Comparison of ENCODE assay signal across 28 cellular contexts in the genomic region with DNA sequence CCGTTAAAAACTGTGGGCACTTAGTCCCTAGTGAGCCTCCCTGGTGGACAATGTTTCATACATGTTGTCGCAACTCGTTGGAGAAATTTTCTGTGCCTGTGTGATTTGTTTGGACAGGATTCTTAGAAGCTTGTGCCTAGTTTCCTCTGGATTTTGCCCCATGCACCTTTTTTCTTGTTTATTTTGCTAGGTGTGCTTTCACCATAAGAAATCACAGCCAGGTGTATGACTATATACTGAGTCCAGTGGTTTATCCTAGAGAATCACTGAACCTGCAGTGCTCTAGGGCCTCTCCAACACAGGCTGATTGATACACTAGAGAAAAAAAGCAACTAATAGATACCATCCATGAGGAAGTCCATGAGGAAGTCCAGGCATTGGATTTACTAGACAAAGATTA. TPM values are rescaled to one million over a fixed set of nuclear protein-coding genes. Genes with fewer than 3 reads are reported as not detected.
"Had no signal": no experiment of that assay in that cellular context is flagged by ENCODE, and none has a peak within 500 bp of the region (broad histone marks: within the 10 kb centered on the region; RNA-seq: fewer than 3 reads in every experiment).

No MANE protein-coding gene starts in this region.

- H3K4me3 ChIP-seq: left lung, lower lobe of right lung, neural progenitor cell, ovary, sigmoid colon, spleen, suprapubic skin, thoracic aorta, tibial artery, upper lobe of right lung had no signal

- H3K36me3 Mint-ChIP-seq: neural progenitor cell; stimulated activated effector memory CD8-positive, alpha-beta T cell treated with anti-CD3 and anti-CD28 coated beads, Interleukin-12 subunit alpha, Interleukin-12 subunit beta, amount 100 ng/mL, for 72 hours had no signal

- H3K4me3 Mint-ChIP-seq: immature natural killer cell; naive B cell; natural killer cell; nephron progenitor cell; neural progenitor cell; stimulated activated effector memory CD8-positive, alpha-beta T cell treated with anti-CD3 and anti-CD28 coated beads, Interleukin-12 subunit alpha, Interleukin-12 subunit beta, amount 100 ng/mL, for 72 hours; stimulated activated naive CD8-positive, alpha-beta T cell treated with anti-CD3 and anti-CD28 coated beads, Interleukin-15, Interleukin-2, amounts not matched to agents 100 ng/mL and 50 ng/mL, for 24 hours had no signal

- H3K4me1 Mint-ChIP-seq: immature natural killer cell; naive B cell; natural killer cell; nephron progenitor cell; neural progenitor cell; stimulated activated effector memory CD8-positive, alpha-beta T cell treated with anti-CD3 and anti-CD28 coated beads, Interleukin-12 subunit alpha, Interleukin-12 subunit beta, amount 100 ng/mL, for 72 hours had no signal

- DNase-seq: hypothalamus; immature natural killer cell; left cardiac atrium; left lung; lower lobe of right lung; mammary epithelial cell; mesenchymal stem cell; naive B cell; natural killer cell; nephron progenitor cell; occipital lobe; ovary; right cardiac atrium; sigmoid colon; small intestine; spleen; stimulated activated CD4-positive, alpha-beta T cell treated with anti-CD3 and anti-CD28 coated beads, Interleukin-4, amount 100 ng/mL, for 24 hours; stimulated activated naive CD4-positive, alpha-beta T cell; tibial artery; trophoblast cell; upper lobe of right lung had no signal

- H3K9ac ChIP-seq: neural progenitor cell had no signal

- H3K27ac Mint-ChIP-seq: immature natural killer cell; naive B cell; natural killer cell; nephron progenitor cell; neural progenitor cell; progenitor cell of endocrine pancreas; stimulated activated effector memory CD8-positive, alpha-beta T cell treated with anti-CD3 and anti-CD28 coated beads, Interleukin-12 subunit alpha, Interleukin-12 subunit beta, amount 100 ng/mL, for 72 hours; stimulated activated naive CD8-positive, alpha-beta T cell treated with anti-CD3 and anti-CD28 coated beads, Interleukin-15, Interleukin-2, amounts not matched to agents 100 ng/mL and 50 ng/mL, for 24 hours had no signal

- ATAC-seq: left cardiac atrium; left lung; lower lobe of right lung; natural killer cell; right cardiac atrium; stimulated activated effector memory CD8-positive, alpha-beta T cell treated with anti-CD3 and anti-CD28 coated beads, Interleukin-12 subunit alpha, Interleukin-12 subunit beta, amount 100 ng/mL, for 72 hours; upper lobe of right lung had no signal

- H3K27me3 Mint-ChIP-seq: stimulated activated naive CD8-positive, alpha-beta T cell treated with anti-CD3 and anti-CD28 coated beads, Interleukin-15, Interleukin-2, amounts not matched to agents 100 ng/mL and 50 ng/mL, for 24 hours had no signal

- H3K27me3 ChIP-seq: left lung, neural progenitor cell, neutrophil, ovary, sigmoid colon, spleen, suprapubic skin, upper lobe of right lung had no signal

- H3K27ac ChIP-seq: left lung, lower lobe of right lung, neural progenitor cell, neutrophil, ovary, sigmoid colon, spleen, suprapubic skin, thoracic aorta, tibial artery, upper lobe of right lung had no signal

- H3K9me3 ChIP-seq: neutrophil, ovary, suprapubic skin had no signal

- H3K36me3 ChIP-seq: left lung, lower lobe of right lung, neural progenitor cell, neutrophil, ovary, sigmoid colon, spleen, suprapubic skin, thoracic aorta, tibial artery, upper lobe of right lung had no signal

- H3K4me1 ChIP-seq: left lung, lower lobe of right lung, neural progenitor cell, sigmoid colon, spleen, suprapubic skin, tibial artery, upper lobe of right lung had no signal

RNA-seq across cellular contexts. Expression of gene OASL, which starts 33.1 kb away (rescaled TPM):
- total RNA-seq: progenitor cell of endocrine pancreas had no signal
